ENCODE assay signal across 1 cellular context in genomic region chrX:2894885-2895292, GRCh38.
TF ChIP-seq lines count a peak whose summit lies in the region.

No MANE protein-coding gene starts in this region.

TF ChIP-seq in K562, 482 proteins besides CTCF, POLR2A, EP300 and RAD21 (continued from another document):
- TF ChIP-seq ARID1B (IDR thresholded peaks at IDR 0.05), result 0 out of 2 replicates have a peak, but pooled peaks have one; percentile 38
- no peak for TF ChIP-seq JUNB (CRISPR knock-in tag; conservative IDR thresholded peaks at IDR 0.05)
- no peak for TF ChIP-seq ZNF507 (tag; conservative IDR thresholded peaks at IDR 0.05)
- TF ChIP-seq FOXM1 (IDR thresholded peaks at IDR 0.05; ENCODE audit: low read depth), result no peak
- no peak for TF ChIP-seq FOXM1 (CRISPR knock-in tag; IDR thresholded peaks at IDR 0.05; ENCODE audit: low read depth)
- TF ChIP-seq NFE2L1 (tag; IDR thresholded peaks at IDR 0.05; ENCODE audit: borderline replicate concordance, low read depth), result no peak
- TF ChIP-seq CEBPG (CRISPR knock-in tag; IDR thresholded peaks at IDR 0.05), result peak; percentile 21; the same call in 1 of the 2 replicates
- peak; percentile 69 to 87 for TF ChIP-seq CEBPG (tag; conservative IDR thresholded peaks at IDR 0.05 in 1 of 2, IDR thresholded peaks at IDR 0.05 in 1 of 2)
- TF ChIP-seq PBX2 (CRISPR knock-in tag; IDR thresholded peaks at IDR 0.05; ENCODE audit: low read depth), result no peak
- TF ChIP-seq PBX2 (tag; conservative IDR thresholded peaks at IDR 0.05; ENCODE audit: low read depth), result peak; percentile 68
- TF ChIP-seq MEIS2 (IDR thresholded peaks at IDR 0.05; ENCODE audit: partially characterized antibody), result peak; percentile 51
- no peak for TF ChIP-seq RBM39 (optimal IDR thresholded peaks at IDR 0.05; ENCODE audit: low read depth, low read length)
- TF ChIP-seq ILK (tag; IDR thresholded peaks at IDR 0.05; ENCODE audit: borderline replicate concordance, low read depth), result no peak
- TF ChIP-seq MCM2 (IDR thresholded peaks at IDR 0.05; ENCODE audit: low read depth), result no peak
- TF ChIP-seq NUFIP1 (IDR thresholded peaks at IDR 0.05; ENCODE audit: partially characterized antibody), result no peak
- no peak for TF ChIP-seq DNMT1 (IDR thresholded peaks at IDR 0.05)
- 0 out of 4 replicates have a peak, but pooled peaks of 1 of the 2 experiments have one; percentile 23 for TF ChIP-seq TRIM24 (IDR thresholded peaks at IDR 0.05)
- peak; percentile 82 for TF ChIP-seq NFIC (IDR thresholded peaks at IDR 0.05)
- TF ChIP-seq ZNF174 (CRISPR knock-in tag; IDR thresholded peaks at IDR 0.05), result no peak
- no peak for TF ChIP-seq BMI1 (IDR thresholded peaks at IDR 0.05; ENCODE audit: low read length)
- no peak for TF ChIP-seq E2F5 (CRISPR knock-in tag; IDR thresholded peaks at IDR 0.05)
- peak; percentile 65 for TF ChIP-seq TEAD4 (IDR thresholded peaks at IDR 0.05; ENCODE audit: low read length)
- no peak for TF ChIP-seq TEAD4 (CRISPR knock-in tag; IDR thresholded peaks at IDR 0.05; ENCODE audit: borderline replicate concordance)
- TF ChIP-seq ADNP (tag; IDR thresholded peaks at IDR 0.05), result no peak
- TF ChIP-seq DPF2 (IDR thresholded peaks at IDR 0.05), result 0 out of 2 replicates have a peak, but pooled peaks have one; percentile 13
- no peak for TF ChIP-seq UBTF (IDR thresholded peaks at IDR 0.05; ENCODE audit: borderline replicate concordance in 1 of 2, low read depth in 2 of 2, low read length in 2 of 2)
- no peak for TF ChIP-seq ZNF165 (CRISPR knock-in tag; IDR thresholded peaks at IDR 0.05; ENCODE audit: borderline replicate concordance)
- TF ChIP-seq HMG20A (CRISPR knock-in tag; conservative IDR thresholded peaks at IDR 0.05), result no peak
- TF ChIP-seq SMAD4 (CRISPR knock-in tag; conservative IDR thresholded peaks at IDR 0.05), result no peak
- no peak for TF ChIP-seq ZSCAN29 (IDR thresholded peaks at IDR 0.05)
- TF ChIP-seq RCOR1 (IDR thresholded peaks at IDR 0.05; ENCODE audit: borderline replicate concordance in 1 of 2, low read depth in 2 of 2, low read length in 2 of 2), result peak in 1 of 2 experiments; percentile 6; a peak in 1 of 4 replicates
- no peak for TF ChIP-seq SAP30 (IDR thresholded peaks at IDR 0.05; ENCODE audit: borderline replicate concordance, insufficient read depth, low read depth, low read length, poor library complexity, severe bottlenecking)
- no peak for TF ChIP-seq FOXA3 (CRISPR knock-in tag; conservative IDR thresholded peaks at IDR 0.05 in 1 of 2, IDR thresholded peaks at IDR 0.05 in 1 of 2)
- TF ChIP-seq PRDM10 (IDR thresholded peaks at IDR 0.05; ENCODE audit: partially characterized antibody), result no peak
- no peak for TF ChIP-seq ZNF518B (CRISPR knock-in tag; IDR thresholded peaks at IDR 0.05)
- TF ChIP-seq SMARCE1 (IDR thresholded peaks at IDR 0.05), result no peak; the same call in 1 of the 2 replicates
- TF ChIP-seq JUN (IDR thresholded peaks at IDR 0.05; ENCODE audit: borderline replicate concordance, low read depth, low read length), result no peak
- no peak for TF ChIP-seq JUN (CRISPR knock-in tag; IDR thresholded peaks at IDR 0.05; ENCODE audit: borderline replicate concordance)
- TF ChIP-seq SOX6 (IDR thresholded peaks at IDR 0.05), result peak; percentile 46; the same call in 1 of the 2 replicates
- TF ChIP-seq ETV1 (tag; conservative IDR thresholded peaks at IDR 0.05; ENCODE audit: low read depth), result no peak
- no peak for TF ChIP-seq ZKSCAN1 (IDR thresholded peaks at IDR 0.05; ENCODE audit: low read depth, low read length)
